Comparison of ENCODE assay signal across 8 cellular contexts in the genomic region with DNA sequence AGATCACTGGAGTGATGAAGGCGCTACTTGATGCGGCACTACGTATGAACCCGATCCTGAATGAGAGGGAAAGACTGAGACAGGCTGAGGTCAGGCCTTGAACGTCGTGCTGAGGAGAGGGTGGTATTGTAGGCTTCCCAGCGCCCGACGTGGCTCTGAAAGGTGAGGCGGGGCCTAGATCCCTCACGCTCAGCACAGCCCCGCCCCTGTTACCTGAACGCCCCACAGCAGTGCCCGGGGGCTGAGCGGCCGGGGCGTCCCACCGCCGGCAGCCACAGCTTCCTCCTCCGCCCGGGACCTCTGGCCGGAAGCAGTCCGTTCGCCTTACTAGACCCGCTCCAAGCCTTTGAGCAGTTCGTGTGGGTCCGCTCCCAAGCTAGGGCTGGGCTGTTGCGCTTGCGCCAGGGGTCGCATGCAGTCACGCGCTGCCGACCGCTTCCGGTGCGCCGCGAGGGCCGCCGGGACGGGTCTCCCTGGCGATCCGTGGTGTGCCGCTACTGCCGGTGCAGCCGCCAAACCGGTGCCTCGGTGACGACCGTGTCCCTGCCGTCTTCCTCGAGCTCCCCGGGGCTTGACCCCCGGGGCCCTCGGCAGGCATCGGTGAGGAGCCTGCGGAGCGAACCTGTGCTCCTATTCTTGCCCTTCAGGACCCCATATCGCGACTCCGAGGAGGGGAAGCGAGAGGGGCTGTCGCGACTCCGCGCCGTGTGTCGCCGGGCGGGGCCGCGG. TPM values are rescaled to one million over a fixed set of nuclear protein-coding genes. Genes with fewer than 3 reads are reported as not detected.
A peak's percentile ranks its signal among the peaks of the same experiment; 100 is the strongest.
DNase-seq lines count a peak whose midpoint lies in the region; ATAC-seq and TF ChIP-seq lines count a peak whose summit lies in the region.

A gene with protein sequence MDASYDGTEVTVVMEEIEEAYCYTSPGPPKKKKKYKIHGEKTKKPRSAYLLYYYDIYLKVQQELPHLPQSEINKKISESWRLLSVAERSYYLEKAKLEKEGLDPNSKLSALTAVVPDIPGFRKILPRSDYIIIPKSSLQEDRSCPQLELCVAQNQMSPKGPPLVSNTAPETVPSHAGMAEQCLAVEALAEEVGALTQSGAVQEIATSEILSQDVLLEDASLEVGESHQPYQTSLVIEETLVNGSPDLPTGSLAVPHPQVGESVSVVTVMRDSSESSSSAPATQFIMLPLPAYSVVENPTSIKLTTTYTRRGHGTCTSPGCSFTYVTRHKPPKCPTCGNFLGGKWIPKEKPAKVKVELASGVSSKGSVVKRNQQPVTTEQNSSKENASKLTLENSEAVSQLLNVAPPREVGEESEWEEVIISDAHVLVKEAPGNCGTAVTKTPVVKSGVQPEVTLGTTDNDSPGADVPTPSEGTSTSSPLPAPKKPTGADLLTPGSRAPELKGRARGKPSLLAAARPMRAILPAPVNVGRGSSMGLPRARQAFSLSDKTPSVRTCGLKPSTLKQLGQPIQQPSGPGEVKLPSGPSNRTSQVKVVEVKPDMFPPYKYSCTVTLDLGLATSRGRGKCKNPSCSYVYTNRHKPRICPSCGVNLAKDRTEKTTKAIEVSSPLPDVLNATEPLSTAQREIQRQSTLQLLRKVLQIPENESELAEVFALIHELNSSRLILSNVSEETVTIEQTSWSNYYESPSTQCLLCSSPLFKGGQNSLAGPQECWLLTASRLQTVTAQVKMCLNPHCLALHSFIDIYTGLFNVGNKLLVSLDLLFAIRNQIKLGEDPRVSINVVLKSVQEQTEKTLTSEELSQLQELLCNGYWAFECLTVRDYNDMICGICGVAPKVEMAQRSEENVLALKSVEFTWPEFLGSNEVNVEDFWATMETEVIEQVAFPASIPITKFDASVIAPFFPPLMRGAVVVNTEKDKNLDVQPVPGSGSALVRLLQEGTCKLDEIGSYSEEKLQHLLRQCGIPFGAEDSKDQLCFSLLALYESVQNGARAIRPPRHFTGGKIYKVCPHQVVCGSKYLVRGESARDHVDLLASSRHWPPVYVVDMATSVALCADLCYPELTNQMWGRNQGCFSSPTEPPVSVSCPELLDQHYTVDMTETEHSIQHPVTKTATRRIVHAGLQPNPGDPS (N-terminal part only) (plus strand): TSS at position 479 of the 729 bp plus-strand sequence. CDS start 4,114 bp downstream, outside the sequence.
Gene TIGD6 (minus strand): TSS at position 394 of the 729 bp plus-strand sequence. CDS start 4,306 bp downstream, outside the sequence.

- no peak for TF ChIP-seq CTCF in GM12875 (IDR thresholded peaks at IDR 0.05; ENCODE audit: borderline replicate concordance, insufficient read depth, low read depth, low read length)
- TF ChIP-seq CTCF in SU-DHL-6 (IDR thresholded peaks at IDR 0.05; ENCODE audit: insufficient read depth, low read length, poor library complexity, severe bottlenecking), result no peak
- TF ChIP-seq CTCF in heart left ventricle (IDR thresholded peaks at IDR 0.05), result peak in 5 of 12 donors; percentile 11 to 38 (median 13)
- peak; percentile 11 for TF ChIP-seq CTCF in type B pancreatic cell (conservative IDR thresholded peaks at IDR 0.05)

- H3K4me1 Mint-ChIP-seq in type B pancreatic cell (ENCODE audit: unreplicated experiment), result peaks cover 26% of the 10 kb centered on the region

- H3K36me3 ChIP-seq in SU-DHL-6 (ENCODE audit: low read length) (0 out of 2 replicates have a peak, but pooled peaks cover 5% of the 10 kb centered on the region), adipocyte (ENCODE audit: control insufficient read depth, insufficient read depth, low read length, severe bottlenecking) (peaks cover 15% of the 10 kb centered on the region), heart left ventricle (peaks cover 0 to 34% (median 15%) of the 10 kb centered on the region in 9 donors)

- H3K36me3 Mint-ChIP-seq in type B pancreatic cell, result peaks cover 14% of the 10 kb centered on the region

- peak within 1 kb of the TSS; percentile 97 for H3K4me3 Mint-ChIP-seq in type B pancreatic cell

- H4K20me1 ChIP-seq in SU-DHL-6 (ENCODE audit: low read depth, low read length), result peaks cover 8% of the 10 kb centered on the region; the same call in 1 of the 2 replicates

- no peaks in the 10 kb centered on the region for H3K9me2 ChIP-seq in SU-DHL-6 (replicated peaks; ENCODE audit: insufficient read depth, low read length)

- peaks cover 26% of the 10 kb centered on the region for H3K4me1 ChIP-seq in adipocyte (ENCODE audit: control insufficient read depth, insufficient read depth, low read length)
- peaks cover 0 to 41% (median 27%) of the 10 kb centered on the region in 12 donors for H3K4me1 ChIP-seq in heart left ventricle

- no peaks in the 10 kb centered on the region for H3K27me3 Mint-ChIP-seq in type B pancreatic cell

- H3K9me3 Mint-ChIP-seq in type B pancreatic cell, result no peaks in the 10 kb centered on the region

- TF ChIP-seq POLR2A in heart left ventricle (IDR thresholded peaks at IDR 0.05), result peak; percentile 2 to 80

- peaks cover 43% of the 10 kb centered on the region for H3K79me2 ChIP-seq in SU-DHL-6 (ENCODE audit: insufficient read depth, low read length)

- WGBS in heart left ventricle, 4 donors, result 0% methylated on average over 19 to 72 of the region's 72 CpGs

- peak within 1 kb of the TSS; percentile 94 for H3K27ac Mint-ChIP-seq in type B pancreatic cell

- H3K4me3 ChIP-seq in GM12875 (ENCODE audit: low read depth, low read length), result peak within 1 kb of the TSS; percentile 98
- H3K4me3 ChIP-seq in SU-DHL-6 (ENCODE audit: insufficient read depth, low read length, poor library complexity, severe bottlenecking), result peak within 1 kb of the TSS; percentile 64
- peak within 1 kb of the TSS; percentile 98 for H3K4me3 ChIP-seq in adipocyte (ENCODE audit: low read length)
- H3K4me3 ChIP-seq in heart left ventricle, result peak within 1 kb of the TSS; percentile 62 to 100 (median 92)

- intact Hi-C loops in heart left ventricle (cut with DNase I), result loop anchor here in 1 of 10 donors (10.0 kb wide), 1 partner anchor 434 kb away; no protein-coding TSS in a partner anchor

- H3K27me3 ChIP-seq in SU-DHL-6 (ENCODE audit: low read length), result no peaks in the 10 kb centered on the region
- H3K27me3 ChIP-seq in adipocyte (replicated peaks; ENCODE audit: control insufficient read depth, insufficient read depth, low read length), result no peaks in the 10 kb centered on the region
- H3K27me3 ChIP-seq in heart left ventricle, result no peaks in the 10 kb centered on the region

- H3K9ac ChIP-seq in SU-DHL-6 (ENCODE audit: low read length) (peak within 1 kb of the TSS; percentile 88), adipocyte (ENCODE audit: low read length) (peak within 1 kb of the TSS; percentile 98)

- DNase-seq in NCI-H1417 (lab: John Stamatoyannopoulos, UW) (peak; percentile 80 to 89 (median 86)), adipocyte (ENCODE audit: low read depth) (peak; percentile 96), heart left ventricle (peak; percentile 93 to 97 (median 96)), pons (ENCODE audit: low spot score) (peak; percentile 90), type B pancreatic cell (ENCODE audit: extremely low spot score, unreplicated experiment) (peak; percentile 94)

- peak within 1 kb of the TSS; percentile 69 for H2AFZ ChIP-seq in SU-DHL-6 (ENCODE audit: low read depth, low read length, severe bottlenecking)

- peak within 1 kb of the TSS; percentile 68 for H3K27ac ChIP-seq in SU-DHL-6 (ENCODE audit: low read depth, low read length)
- H3K27ac ChIP-seq in heart left ventricle, result peak within 1 kb of the TSS; percentile 72 to 98 (median 88)

- ATAC-seq in HG02763 (IDR thresholded peaks at IDR 0.05; ENCODE audit: unreplicated experiment) (peak; percentile 89), heart left ventricle (peak; percentile 95 to 97 (median 97))

- no peaks in the 10 kb centered on the region for H3K9me3 ChIP-seq in SU-DHL-6 (ENCODE audit: insufficient read depth, low read length)
- no peaks in the 10 kb centered on the region for H3K9me3 ChIP-seq in adipocyte (ENCODE audit: control insufficient read depth, low read length)
- H3K9me3 ChIP-seq in heart left ventricle, result no peaks in the 10 kb centered on the region

- peak within 1 kb of the TSS; percentile 75 for H3K4me2 ChIP-seq in SU-DHL-6 (ENCODE audit: low read depth, low read length, poor library complexity, severe bottlenecking)

- H3F3A ChIP-seq in SU-DHL-6 (ENCODE audit: insufficient read depth), result peaks cover 13% of the 10 kb centered on the region; the same call in 1 of the 2 replicates

RNA-seq across cellular contexts. Expression of the first gene that starts in this region (rescaled TPM):
- 10 to 100 TPM; 12.4 to 25.9 (median 17.5) TPM for total RNA-seq in heart left ventricle
- polyA plus RNA-seq in heart left ventricle, result 10 to 100 TPM; 10.7 to 18.8 TPM
- total RNA-seq in type B pancreatic cell (ENCODE audit: low replicate concordance), result 36.3 and 40.5 TPM in 2 replicates

RNA-seq across cellular contexts. Expression of gene TIGD6, which starts in this region (rescaled TPM):
- total RNA-seq in heart left ventricle (1 to 10 TPM; 1.3 to 4.3 (median 2.6) TPM), type B pancreatic cell (ENCODE audit: low replicate concordance) (4.9 and 5.5 TPM in 2 replicates)
- polyA plus RNA-seq in heart left ventricle, result 1 to 10 TPM; 2.3 to 3.0 TPM

Comparison
In these comparisons a context has a peak if more than half of its experiments do, and no peak if none do; other contexts are left out.
1. Peak in every context shown above with its lines: DNase-seq, ATAC-seq, H3K4me3 ChIP-seq and H3K27ac ChIP-seq.